ENCODE assay signal across 18 cellular contexts in the genomic region with DNA sequence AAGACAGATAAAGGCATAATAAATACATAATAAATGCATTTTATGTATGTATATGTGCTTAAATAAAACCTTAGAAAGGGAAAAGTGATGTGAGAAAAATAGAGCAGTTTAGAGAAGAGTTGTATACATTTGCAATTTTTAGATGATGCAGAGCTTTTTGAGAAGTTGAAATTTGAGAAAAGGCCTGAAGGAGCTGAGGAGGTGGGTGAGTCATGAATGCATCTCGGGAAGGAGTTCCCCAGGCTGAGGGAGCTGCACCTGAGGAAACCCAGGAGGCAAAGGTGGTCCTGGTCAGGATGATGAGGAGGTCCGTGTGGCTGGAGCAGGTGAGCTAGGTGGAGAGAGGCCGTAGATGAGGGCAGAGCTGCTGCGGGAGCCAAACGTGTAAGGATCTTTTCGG. TPM values are rescaled to one million over a fixed set of nuclear protein-coding genes. Genes with fewer than 3 reads are reported as not detected.
DNase-seq lines count a peak whose midpoint lies in the region; ATAC-seq and TF ChIP-seq lines count a peak whose summit lies in the region.
"Had no signal": no experiment of that assay in that cellular context is flagged by ENCODE, and none has a peak within 500 bp of the region (broad histone marks: within the 10 kb centered on the region; RNA-seq: fewer than 3 reads in every experiment).

No MANE protein-coding gene starts in this region.

- intact Hi-C loops in CD4-positive, alpha-beta memory T cell (cut with micrococcal nuclease) = no loop called here
- intact Hi-C loops in naive thymus-derived CD4-positive, alpha-beta T cell (cut with micrococcal nuclease) = no loop called here
- intact Hi-C loops in ascending aorta (cut with DNase I) (no loop called here), body of pancreas (cut with DNase I) (no loop called here)

- H3K9me3 ChIP-seq in CD4-positive, alpha-beta memory T cell (ENCODE audit: control insufficient read depth in 1 of 2, low read length in 2 of 2) = no peaks in the 10 kb centered on the region
- H3K9me3 ChIP-seq in GM23248 (ENCODE audit: low read depth) (no peaks in the 10 kb centered on the region), ascending aorta (no peaks in the 10 kb centered on the region), body of pancreas (no peaks in the 10 kb centered on the region)
- no peaks in the 10 kb centered on the region for H3K9me3 ChIP-seq in naive thymus-derived CD4-positive, alpha-beta T cell (ENCODE audit: control insufficient read depth in 2 of 3, low read length in 3 of 3)
- H3K9me3 ChIP-seq: BE2C, mucosa of descending colon had no signal

- TF ChIP-seq CTCF in ascending aorta (IDR thresholded peaks at IDR 0.05) (no peak), body of pancreas (IDR thresholded peaks at IDR 0.05) (no peak)

- H3K36me3 Mint-ChIP-seq in CD4-positive, alpha-beta memory T cell = no peaks in the 10 kb centered on the region
- H3K36me3 Mint-ChIP-seq in activated naive CD8-positive, alpha-beta T cell treated with anti-CD3 and anti-CD28 coated beads for 36 hours = no peaks in the 10 kb centered on the region
- peaks cover 0 to 26% (median 3%) of the 10 kb centered on the region in 5 donors for H3K36me3 Mint-ChIP-seq in naive thymus-derived CD4-positive, alpha-beta T cell

- no peak overlapping the region for H3K9ac ChIP-seq in GM23248

- no peaks in the 10 kb centered on the region for H3K36me3 ChIP-seq in CD4-positive, alpha-beta memory T cell (ENCODE audit: insufficient read depth, low read length)
- H3K36me3 ChIP-seq in GM23248 (ENCODE audit: low read depth) (no peaks in the 10 kb centered on the region), ascending aorta (no peaks in the 10 kb centered on the region), body of pancreas (replicated peaks in 1 of 2; ENCODE audit: insufficient read depth in 1 of 2, low read depth in 2 of 2) (no peaks in the 10 kb centered on the region)
- no peaks in the 10 kb centered on the region for H3K36me3 ChIP-seq in naive thymus-derived CD4-positive, alpha-beta T cell (ENCODE audit: control insufficient read depth in 2 of 3, insufficient read depth in 3 of 3, low read length in 3 of 3)
- H3K36me3 ChIP-seq: BE2C had no signal

- peak overlapping the region; percentile 38 to 99 (median 93) for H3K27ac Mint-ChIP-seq in CD4-positive, alpha-beta memory T cell
- peak overlapping the region; percentile 4 for H3K27ac Mint-ChIP-seq in activated naive CD8-positive, alpha-beta T cell treated with anti-CD3 and anti-CD28 coated beads for 36 hours
- H3K27ac Mint-ChIP-seq in naive thymus-derived CD4-positive, alpha-beta T cell = peak overlapping the region; percentile 84 to 100 (median 99)

- H3K9me3 Mint-ChIP-seq in CD4-positive, alpha-beta memory T cell = peaks cover 0 to 1% (median 0%) of the 10 kb centered on the region in 8 donors
- no peaks in the 10 kb centered on the region for H3K9me3 Mint-ChIP-seq in activated naive CD8-positive, alpha-beta T cell treated with anti-CD3 and anti-CD28 coated beads for 36 hours
- peaks cover 0 to 15% (median 0%) of the 10 kb centered on the region in 11 donors for H3K9me3 Mint-ChIP-seq in naive thymus-derived CD4-positive, alpha-beta T cell

- peaks cover 57 to 63% (median 60%) of the 10 kb centered on the region in 4 donors for H3K4me1 Mint-ChIP-seq in CD4-positive, alpha-beta memory T cell
- H3K4me1 Mint-ChIP-seq in activated naive CD8-positive, alpha-beta T cell treated with anti-CD3 and anti-CD28 coated beads for 36 hours = peaks cover 45% of the 10 kb centered on the region
- peaks cover 33 to 69% (median 64%) of the 10 kb centered on the region in 7 donors for H3K4me1 Mint-ChIP-seq in naive thymus-derived CD4-positive, alpha-beta T cell

- TF ChIP-seq POLR2A in body of pancreas (IDR thresholded peaks at IDR 0.05) = no peak

- no peaks in the 10 kb centered on the region for H4K20me1 ChIP-seq in GM23248 (ENCODE audit: insufficient read depth)

- no peak for DNase-seq in CD4-positive, alpha-beta memory T cell
- peak; percentile 28 for DNase-seq in GM23248
- no peak for DNase-seq in activated naive CD8-positive, alpha-beta T cell treated with anti-CD3 and anti-CD28 coated beads for 36 hours
- no peak for DNase-seq in naive thymus-derived CD4-positive, alpha-beta T cell
- no peak for DNase-seq in ascending aorta (ENCODE audit: low spot score in 2 of 2)
- no peak for DNase-seq in body of pancreas
- DNase-seq in HUDEP-2 (lab: John Stamatoyannopoulos, UW; ENCODE audit: unreplicated experiment in 76 of 76) = no peak
- DNase-seq: activated naive CD4-positive, alpha-beta T cell; BE2C; caudate nucleus; left colon; mucosa of descending colon; NCI-H1694 treated with DMSO at 0.1 percent for 48 hours; NCI-H446; stimulated activated naive CD4-positive, alpha-beta T cell treated with Interleukin-2 at 50 U/mL for 16 hours; trophoblast cell had no signal

- no peaks in the 10 kb centered on the region for H3K9me2 ChIP-seq in GM23248 (ENCODE audit: insufficient read depth)

- peak overlapping the region in 6 of 8 donors; percentile 9 to 75 (median 56) for H3K4me3 Mint-ChIP-seq in CD4-positive, alpha-beta memory T cell
- H3K4me3 Mint-ChIP-seq in activated naive CD8-positive, alpha-beta T cell treated with anti-CD3 and anti-CD28 coated beads for 36 hours = no peak overlapping the region
- H3K4me3 Mint-ChIP-seq in naive thymus-derived CD4-positive, alpha-beta T cell = peak overlapping the region in 8 of 10 donors; percentile 5 to 64 (median 38)

- 0 out of 2 replicates have a peak, but pooled peaks cover 6% of the 10 kb centered on the region for H3F3A ChIP-seq in GM23248 (ENCODE audit: insufficient read depth)

- POLR2A ChIA-PET in CD4-positive, alpha-beta memory T cell (lab: Charles Lee; ENCODE audit: partially characterized antibody) = interaction anchor here (1.6 to 11.0 kb wide), 4 partner anchors 9 to 55 kb away, joined by 3 to 115 read pairs (median 43); no protein-coding TSS in a partner anchor
- POLR2A ChIA-PET in naive thymus-derived CD4-positive, alpha-beta T cell (lab: Charles Lee) = interaction anchor here (0.6 to 4.7 kb wide), 6 partner anchors 10 to 1066 kb away, joined by 3 to 33 read pairs (median 6); no protein-coding TSS in a partner anchor

- no peak overlapping the region for H3K27ac ChIP-seq in CD4-positive, alpha-beta memory T cell (ENCODE audit: low read depth, low read length)
- no peak overlapping the region for H3K27ac ChIP-seq in GM23248
- H3K27ac ChIP-seq in naive thymus-derived CD4-positive, alpha-beta T cell (ENCODE audit: low read depth, low read length) = no peak overlapping the region
- no peak overlapping the region for H3K27ac ChIP-seq in ascending aorta
- no peak overlapping the region for H3K27ac ChIP-seq in body of pancreas

- no peak overlapping the region for H2AFZ ChIP-seq in GM23248

- CTCF ChIA-PET in CD4-positive, alpha-beta memory T cell (lab: Charles Lee; ENCODE audit: partially characterized antibody) = interaction anchor here (0.9 to 29.6 kb wide), 6 partner anchors 9 to 1040 kb away, joined by 3 to 851 read pairs (median 3); no protein-coding TSS in a partner anchor
- CTCF ChIA-PET in naive thymus-derived CD4-positive, alpha-beta T cell (lab: Charles Lee) = interaction anchor here (1.1 to 1.8 kb wide), 4 partner anchors 22 to 236 kb away, joined by 4 to 14 read pairs (median 6); no protein-coding TSS in a partner anchor

- no peaks in the 10 kb centered on the region for H3K27me3 ChIP-seq in CD4-positive, alpha-beta memory T cell (ENCODE audit: insufficient read depth, low read length)
- H3K27me3 ChIP-seq in GM23248 (replicated peaks; ENCODE audit: insufficient read depth) (no peaks in the 10 kb centered on the region), ascending aorta (no peaks in the 10 kb centered on the region), body of pancreas (no peaks in the 10 kb centered on the region)
- no peaks in the 10 kb centered on the region for H3K27me3 ChIP-seq in naive thymus-derived CD4-positive, alpha-beta T cell (ENCODE audit: control insufficient read depth in 2 of 2, insufficient read depth in 2 of 2, low read length in 2 of 2)
- H3K27me3 ChIP-seq: BE2C had no signal

- no peak for ATAC-seq in naive thymus-derived CD4-positive, alpha-beta T cell
- ATAC-seq in body of pancreas = no peak
- ATAC-seq: HCT116 had no signal

- H3K4me1 ChIP-seq in CD4-positive, alpha-beta memory T cell (ENCODE audit: insufficient read depth, low read length) = peaks cover 55% of the 10 kb centered on the region
- peaks cover 5% of the 10 kb centered on the region; the same call in 1 of the 2 replicates for H3K4me1 ChIP-seq in GM23248 (ENCODE audit: insufficient read depth)
- H3K4me1 ChIP-seq in naive thymus-derived CD4-positive, alpha-beta T cell (ENCODE audit: control insufficient read depth in 2 of 2, insufficient read depth in 2 of 2, low read length in 2 of 2) = peaks cover 43 to 48% of the 10 kb centered on the region in 2 donors
- peaks cover 3 to 16% of the 10 kb centered on the region in 2 donors for H3K4me1 ChIP-seq in ascending aorta
- peaks cover 22% of the 10 kb centered on the region for H3K4me1 ChIP-seq in body of pancreas

- H3K4me2 ChIP-seq in GM23248 (ENCODE audit: unreplicated experiment) = no peak overlapping the region

- H3K79me2 ChIP-seq in GM23248 (ENCODE audit: insufficient read depth) = no peaks in the 10 kb centered on the region

- WGBS in GM23248 (ENCODE audit: low coverage in 1 of 2, low lambda C conversion rate in 2 of 2, missing lambda C conversion rate in 2 of 2), 2 experiments = 67 to 73% methylated on average over 5 to 6 of the region's 6 CpGs
- WGBS in body of pancreas, 2 donors = 86 to 87% methylated on average over 6 of the region's 6 CpGs

- in situ Hi-C loops in GM23248 (cut with MboI) = no loop called here

- H3K4me3 ChIP-seq in CD4-positive, alpha-beta memory T cell (ENCODE audit: low read length in 2 of 2) = no peak overlapping the region
- H3K4me3 ChIP-seq in GM23248 (no peak overlapping the region), ascending aorta (no peak overlapping the region), body of pancreas (no peak overlapping the region)
- no peak overlapping the region for H3K4me3 ChIP-seq in naive thymus-derived CD4-positive, alpha-beta T cell (ENCODE audit: low read length)
- H3K4me3 ChIP-seq: mucosa of descending colon had no signal

- H3K27me3 Mint-ChIP-seq in CD4-positive, alpha-beta memory T cell = no peaks in the 10 kb centered on the region
- no peaks in the 10 kb centered on the region for H3K27me3 Mint-ChIP-seq in activated naive CD8-positive, alpha-beta T cell treated with anti-CD3 and anti-CD28 coated beads for 36 hours
- H3K27me3 Mint-ChIP-seq in naive thymus-derived CD4-positive, alpha-beta T cell = no peaks in the 10 kb centered on the region

RNA-seq across cellular contexts. Expression of a gene that starts 17.4 kb away (rescaled TPM):
- total RNA-seq in CD4-positive, alpha-beta memory T cell = under 1 TPM; 0.50 to 0.52 TPM
- polyA plus RNA-seq in CD4-positive, alpha-beta memory T cell = under 1 TPM in 1 of 2 donors, not detected in 1; 0.25 TPM
- not detected in 2 replicates for total RNA-seq in GM23248 (2014; rRNA removed; shearing (Covaris generic))
- polyA plus RNA-seq in GM23248 (2016; fragmentation: Nextera tagmentation; extraction: Ambion mirVana) = not detected in 2 replicates
- total RNA-seq in activated naive CD8-positive, alpha-beta T cell treated with anti-CD3 and anti-CD28 coated beads for 36 hours = under 1 TPM in 1 of 2 experiments, not detected in 1; 0.04 TPM
- total RNA-seq in naive thymus-derived CD4-positive, alpha-beta T cell = 1 to 10 TPM in 3 of 5 experiments, under 1 TPM in 2; 0.37 to 6.4 (median 1.7) TPM
- under 1 TPM; 0.20 to 0.22 TPM for polyA plus RNA-seq in naive thymus-derived CD4-positive, alpha-beta T cell
- total RNA-seq in ascending aorta (2.3 TPM), body of pancreas (under 1 TPM in 1 of 2 donors, not detected in 1; 0.26 TPM)
- total RNA-seq: HT-29 had no signal

Comparison
In these comparisons a context has a peak if more than half of its experiments do, and no peak if none do; other contexts are left out.
1. H3K27ac Mint-ChIP-seq: peak in every context shown above with its lines; median percentile 99 in naive thymus-derived CD4-positive, alpha-beta T cell; 93 in CD4-positive, alpha-beta memory T cell; 4 in activated naive CD8-positive, alpha-beta T cell treated with anti-CD3 and anti-CD28 coated beads for 36 hours.